22 cellular contexts compared by ENCODE assay signal in genomic region chr4:1074077-1074476, GRCh38.
"Had no signal": no experiment of that assay in that cellular context is flagged by ENCODE, and none has a peak within 500 bp of the region (broad histone marks: within the 10 kb centered on the region; RNA-seq: fewer than 3 reads in every experiment).

No MANE protein-coding gene starts in this region.

- H3K4me3 ChIP-seq: heart left ventricle, lung, spleen, stomach, thoracic aorta, transverse colon had no signal

- H3K36me3 Mint-ChIP-seq: naive B cell had no signal

- H3K27ac Mint-ChIP-seq: nephron had no signal

- H3K36me3 ChIP-seq: heart left ventricle, spleen, stomach, thoracic aorta, transverse colon had no signal

- ATAC-seq: left colon, left ventricle myocardium superior, sciatic nerve had no signal

- H3K9me3 ChIP-seq: heart left ventricle, spleen, stomach, thoracic aorta, transverse colon had no signal

- DNase-seq: effector memory CD4-positive, alpha-beta T cell; heart left ventricle; hippocampal formation; left ventricle myocardium superior; mesenchymal stem cell; midbrain; naive B cell; spleen; stimulated activated CD4-positive, alpha-beta T cell treated with anti-CD3 and anti-CD28 coated beads, Interleukin-15, amount 100 ng/mL, for 24 hours; stimulated activated CD4-positive, alpha-beta T cell treated with anti-CD3 and anti-CD28 coated beads, Interleukin-1b, Interleukin-23, amount 100 ng/mL, for 48 hours; stimulated activated CD4-positive, alpha-beta T cell treated with anti-CD3 and anti-CD28 coated beads, Interleukin-4, amount 100 ng/mL, for 24 hours; stimulated activated naive CD4-positive, alpha-beta T cell; stomach; substantia nigra; transverse colon had no signal

- H3K9me3 Mint-ChIP-seq: naive B cell, nephron had no signal

- H3K27ac ChIP-seq: heart left ventricle, spleen, stomach, thoracic aorta, transverse colon had no signal

- FAIRE-seq: endometrium, frontal cortex had no signal

- H3K4me3 Mint-ChIP-seq: nephron had no signal
